16 cellular contexts compared by ENCODE assay signal in genomic region chr22:45512363-45512762, GRCh38. TPM values are rescaled to one million over a fixed set of nuclear protein-coding genes. Genes with fewer than 3 reads are reported as not detected.
DNase-seq lines count a peak whose midpoint lies in the region; ATAC-seq, FAIRE-seq and TF ChIP-seq lines count a peak whose summit lies in the region.
"Had no signal": no experiment of that assay in that cellular context is flagged by ENCODE, and none has a peak within 500 bp of the region (broad histone marks: within the 10 kb centered on the region; RNA-seq: fewer than 3 reads in every experiment).

No MANE protein-coding gene starts in this region.

- no peak for TF ChIP-seq EP300 in sigmoid colon (IDR thresholded peaks at IDR 0.05)

- H3K9ac ChIP-seq in BLaER1 treated with 17β-estradiol and CSF1 and Interleukin-3, amounts not matched to agents 10 nM and 100 nM = no peak overlapping the region
- H3K9ac ChIP-seq in adipocyte (ENCODE audit: low read length) = peak overlapping the region; percentile 60

- no peak overlapping the region for H3K27ac Mint-ChIP-seq in activated naive CD4-positive, alpha-beta T cell treated with anti-CD3 and anti-CD28 coated beads, Interleukin-2, amount 50 U/mL, for 72 hours
- H3K27ac Mint-ChIP-seq: T-helper 17 cell had no signal

- H3K4me1 ChIP-seq in BLaER1 treated with 17β-estradiol and CSF1 and Interleukin-3, amounts not matched to agents 10 nM and 100 nM = peaks cover 26 to 95% (median 79%) of the 10 kb centered on the region in 10 experiments
- peaks cover 58% of the 10 kb centered on the region for H3K4me1 ChIP-seq in adipocyte (ENCODE audit: control insufficient read depth, insufficient read depth, low read length)
- H3K4me1 ChIP-seq in sigmoid colon = peaks cover 0 to 51% (median 45%) of the 10 kb centered on the region in 4 donors

- H3K27ac ChIP-seq in BLaER1 treated with 17β-estradiol and CSF1 and Interleukin-3, amounts not matched to agents 10 nM and 100 nM = peak overlapping the region in 2 of 11 experiments; percentile 1 to 40; a peak in 2 of 22 replicates
- H3K27ac ChIP-seq in layer of hippocampus (ENCODE audit: low read depth, low read length) (peak overlapping the region; percentile 52), sigmoid colon (peak overlapping the region; percentile 59 to 73 (median 64))
- H3K27ac ChIP-seq: neutrophil had no signal

- H3K9me3 ChIP-seq in BLaER1 treated with 17β-estradiol and CSF1 and Interleukin-3, amounts not matched to agents 10 nM and 100 nM (replicated peaks in 1 of 11) = no peaks in the 10 kb centered on the region
- no peaks in the 10 kb centered on the region for H3K9me3 ChIP-seq in adipocyte (ENCODE audit: control insufficient read depth, low read length)
- H3K9me3 ChIP-seq in sigmoid colon = no peaks in the 10 kb centered on the region
- H3K9me3 ChIP-seq: neutrophil had no signal

- H4K20me1 ChIP-seq in BLaER1 treated with 17β-estradiol and CSF1 and Interleukin-3, amounts not matched to agents 10 nM and 100 nM = peaks cover 0 to 48% (median 21%) of the 10 kb centered on the region in 11 experiments; a peak in 13 of 22 replicates

- WGBS in sigmoid colon, 2 donors = 71 to 80% methylated on average over 8 of the region's 8 CpGs

- intact Hi-C loops in sigmoid colon (cut with DNase I) = no loop called here

- H3K27me3 ChIP-seq in BLaER1 treated with 17β-estradiol and CSF1 and Interleukin-3, amounts not matched to agents 10 nM and 100 nM = no peaks in the 10 kb centered on the region; a peak in 1 of 22 replicates
- H3K27me3 ChIP-seq in adipocyte (replicated peaks; ENCODE audit: control insufficient read depth, insufficient read depth, low read length) = no peaks in the 10 kb centered on the region
- H3K27me3 ChIP-seq in layer of hippocampus (ENCODE audit: control insufficient read depth, insufficient read depth, low read length) = no peaks in the 10 kb centered on the region
- no peaks in the 10 kb centered on the region for H3K27me3 ChIP-seq in sigmoid colon
- H3K27me3 ChIP-seq: neutrophil had no signal

- peaks cover 0 to 21% (median 0%) of the 10 kb centered on the region in 11 experiments; a peak in 5 of 22 replicates for H3K36me3 ChIP-seq in BLaER1 treated with 17β-estradiol and CSF1 and Interleukin-3, amounts not matched to agents 10 nM and 100 nM
- no peaks in the 10 kb centered on the region for H3K36me3 ChIP-seq in adipocyte (ENCODE audit: control insufficient read depth, insufficient read depth, low read length, severe bottlenecking)
- no peaks in the 10 kb centered on the region for H3K36me3 ChIP-seq in sigmoid colon
- H3K36me3 ChIP-seq: neutrophil had no signal

- TF ChIP-seq POLR2A in sigmoid colon (IDR thresholded peaks at IDR 0.05) (no peak), GM12892 (IDR thresholded peaks at IDR 0.05; ENCODE audit: low read depth, low read length) (no peak)

- H3K36me3 Mint-ChIP-seq in activated naive CD4-positive, alpha-beta T cell treated with anti-CD3 and anti-CD28 coated beads, Interleukin-2, amount 50 U/mL, for 72 hours = no peaks in the 10 kb centered on the region

- H3K9me3 Mint-ChIP-seq in activated naive CD4-positive, alpha-beta T cell treated with anti-CD3 and anti-CD28 coated beads, Interleukin-2, amount 50 U/mL, for 72 hours = no peaks in the 10 kb centered on the region
- H3K9me3 Mint-ChIP-seq: activated T-cell treated with anti-CD3 and anti-CD28 coated beads, Interleukin-2, amount 50 U/mL, for 4 hours had no signal

- H3K4me3 ChIP-seq in BLaER1 treated with 17β-estradiol and CSF1 and Interleukin-3, amounts not matched to agents 10 nM and 100 nM = no peak overlapping the region
- H3K4me3 ChIP-seq in adipocyte (ENCODE audit: low read length) (no peak overlapping the region), sigmoid colon (no peak overlapping the region)

- no peak for FAIRE-seq in GM12892 (lab: Jason Lieb, UNC)
- FAIRE-seq: kidney had no signal

- peak overlapping the region; percentile 12 to 64 (median 43); a peak in 21 of 22 replicates for H3K4me2 ChIP-seq in BLaER1 treated with 17β-estradiol and CSF1 and Interleukin-3, amounts not matched to agents 10 nM and 100 nM

- ATAC-seq in HG02981 (IDR thresholded peaks at IDR 0.05; ENCODE audit: unreplicated experiment) = no peak
- no peak for ATAC-seq in activated naive CD4-positive, alpha-beta T cell treated with anti-CD3 and anti-CD28 coated beads, Interleukin-2, amount 50 U/mL, for 72 hours
- ATAC-seq: activated T-cell treated with anti-CD3 and anti-CD28 coated beads, Interleukin-2, amount 50 U/mL, for 4 hours; T-helper 17 cell had no signal

- DNase-seq in adipocyte (ENCODE audit: low read depth) (no peak), sigmoid colon (no peak), GM12892 (ENCODE audit: insufficient read length) (no peak), NCI-H2196 treated with DMSO at 0.1 percent for 48 hours (lab: John Stamatoyannopoulos, UW; ENCODE audit: unreplicated experiment) (no peak)
- DNase-seq in activated naive CD4-positive, alpha-beta T cell treated with anti-CD3 and anti-CD28 coated beads, Interleukin-2, amount 50 U/mL, for 72 hours (ENCODE audit: low spot score in 2 of 2) = no peak
- DNase-seq: activated CD4-positive, alpha-beta T cell treated with anti-CD3 and anti-CD28 coated beads for 4 hours; activated T-cell treated with anti-CD3 and anti-CD28 coated beads, Interleukin-2, amount 50 U/mL, for 4 hours; DMS153; foreskin melanocyte; NCI-H345; T-helper 17 cell had no signal

- no peak for TF ChIP-seq CTCF in sigmoid colon (IDR thresholded peaks at IDR 0.05)

RNA-seq across cellular contexts. Expression of gene FBLN1, which starts 9.7 kb away (rescaled TPM):
- 100 to 1,000 TPM; 123 to 230 (median 205) TPM for total RNA-seq in sigmoid colon
- polyA plus RNA-seq in sigmoid colon = 10 to 100 TPM in 2 of 3 donors, 1 to 10 TPM in 1; 9.0 to 43.6 (median 33.0) TPM
- not detected for polyA plus RNA-seq in GM12892 (2012; ENCODE audit: missing spikeins)
- under 1 TPM; 0.39 to 0.57 TPM for total RNA-seq in activated naive CD4-positive, alpha-beta T cell treated with anti-CD3 and anti-CD28 coated beads, Interleukin-2, amount 50 U/mL, for 72 hours

Comparison
In these comparisons a context has a peak if more than half of its experiments do, and no peak if none do; other contexts are left out.
1. RNA of gene FBLN1, which starts 9.7 kb away (total RNA-seq): 123 to 230 TPM in sigmoid colon; 0.39 to 0.57 TPM in activated naive CD4-positive, alpha-beta T cell treated with anti-CD3 and anti-CD28 coated beads, Interleukin-2, amount 50 U/mL, for 72 hours; every median in the first group is over 10 times any median in the second.